Comparison of ENCODE assay signal across 20 cellular contexts in the genomic region with DNA sequence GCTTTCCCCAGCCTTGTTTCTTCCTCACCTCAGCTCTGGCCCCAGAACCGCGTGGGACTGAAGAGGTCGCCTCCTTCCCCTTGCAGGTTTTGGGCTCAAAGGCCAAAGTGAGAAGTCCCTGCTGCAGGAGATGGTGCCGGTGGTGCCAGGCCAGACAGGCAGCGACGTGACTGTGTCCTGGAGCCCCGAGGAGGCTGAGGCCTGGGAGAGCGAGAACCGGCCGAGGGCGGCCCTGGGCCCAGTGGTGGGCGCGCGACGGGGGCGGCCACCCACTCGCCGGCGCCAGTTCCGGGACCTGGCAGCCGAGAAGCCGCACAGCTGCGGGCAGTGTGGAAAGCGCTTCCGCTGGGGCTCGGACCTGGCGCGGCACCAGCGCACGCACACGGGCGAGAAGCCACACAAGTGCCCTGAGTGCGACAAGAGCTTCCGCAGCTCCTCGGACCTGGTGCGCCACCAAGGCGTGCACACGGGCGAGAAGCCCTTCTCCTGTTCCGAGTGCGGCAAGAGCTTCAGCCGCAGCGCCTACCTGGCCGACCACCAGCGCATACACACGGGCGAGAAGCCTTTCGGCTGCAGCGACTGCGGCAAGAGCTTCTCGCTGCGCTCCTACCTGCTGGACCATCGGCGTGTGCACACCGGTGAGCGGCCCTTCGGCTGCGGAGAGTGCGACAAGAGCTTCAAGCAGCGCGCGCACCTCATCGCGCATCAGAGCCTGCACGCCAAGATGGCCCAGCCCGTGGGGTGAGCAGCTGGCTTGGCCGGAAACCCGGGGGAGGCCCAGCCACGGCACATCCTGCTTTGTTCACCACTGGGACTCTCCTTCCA. TPM values are rescaled to one million over a fixed set of nuclear protein-coding genes. Genes with fewer than 3 reads are reported as not detected.
DNase-seq lines count a peak whose midpoint lies in the region; ATAC-seq and TF ChIP-seq lines count a peak whose summit lies in the region.
"Had no signal": no experiment of that assay in that cellular context is flagged by ENCODE, and none has a peak within 500 bp of the region (broad histone marks: within the 10 kb centered on the region; RNA-seq: fewer than 3 reads in every experiment).

No MANE protein-coding gene starts in this region.

- H3K36me3 ChIP-seq in heart right ventricle (peaks cover 0 to 67% (median 27%) of the 10 kb centered on the region in 9 donors), upper lobe of right lung (peaks cover 27% of the 10 kb centered on the region), MM.1S (replicated peaks; ENCODE audit: insufficient read depth, low read length) (no peaks in the 10 kb centered on the region)

- H3K9me3 ChIP-seq in heart right ventricle (no peaks in the 10 kb centered on the region), upper lobe of right lung (no peaks in the 10 kb centered on the region), MM.1S (replicated peaks; ENCODE audit: insufficient read depth, low read length) (no peaks in the 10 kb centered on the region)
- H3K9me3 ChIP-seq: HAP-1 had no signal

- no peaks in the 10 kb centered on the region for H3K27me3 ChIP-seq in heart right ventricle
- H3K27me3 ChIP-seq in upper lobe of right lung, result no peaks in the 10 kb centered on the region
- peaks cover 18% of the 10 kb centered on the region for H3K27me3 ChIP-seq in MM.1S (replicated peaks; ENCODE audit: insufficient read depth, low read length)

- no peak overlapping the region for H2AFZ ChIP-seq in MM.1S (ENCODE audit: low read length)

- H3K9me2 ChIP-seq in MM.1S (replicated peaks; ENCODE audit: insufficient read depth, low read length), result no peaks in the 10 kb centered on the region

- H3K27ac ChIP-seq in heart right ventricle (no peak overlapping the region), upper lobe of right lung (no peak overlapping the region), caudate nucleus (ENCODE audit: low read depth, low read length) (no peak overlapping the region), MM.1S (ENCODE audit: low read length) (no peak overlapping the region)
- H3K27ac ChIP-seq: 22Rv1 had no signal

- intact Hi-C loops in Right ventricle myocardium inferior (cut with DNase I) (no loop called here), heart right ventricle (cut with DNase I) (no loop called here), upper lobe of right lung (cut with DNase I) (no loop called here)

- no peak overlapping the region for H3K4me2 ChIP-seq in MM.1S (ENCODE audit: low read depth, low read length)

- H3K4me3 ChIP-seq in heart right ventricle (no peak overlapping the region), upper lobe of right lung (no peak overlapping the region), MM.1S (ENCODE audit: low read length) (no peak overlapping the region)
- H3K4me3 ChIP-seq: HAP-1 had no signal

- no peak for TF ChIP-seq CTCF in heart right ventricle (IDR thresholded peaks at IDR 0.05)
- TF ChIP-seq CTCF in chondrocyte (IDR thresholded peaks at IDR 0.05), result no peak
- TF ChIP-seq CTCF in osteocyte (IDR thresholded peaks at IDR 0.05), result no peak
- no peak for TF ChIP-seq CTCF in upper lobe of right lung (IDR thresholded peaks at IDR 0.05)
- no peak for TF ChIP-seq CTCF in MM.1S (IDR thresholded peaks at IDR 0.05; ENCODE audit: low read length)

- DNase-seq in Right ventricle myocardium inferior (ENCODE audit: missing footprints) (peak; percentile 42), heart right ventricle (no peak), chondrocyte (ENCODE audit: low spot score) (peak; percentile 86), osteocyte (ENCODE audit: extremely low spot score, unreplicated experiment) (peak; percentile 81), upper lobe of right lung (peak; percentile 63), caudate nucleus (lab: John Stamatoyannopoulos, UW) (no peak), NCI-H1436 treated with DMSO at 0.1 percent for 48 hours (lab: John Stamatoyannopoulos, UW) (no peak), MM.1S (no peak)
- DNase-seq: CD8-positive, alpha-beta T cell; COR-L47; DMS153; DMS79 treated with DMSO at 0.1 percent for 48 hours; EL; GOT3 had no signal

- no peaks in the 10 kb centered on the region for H3K9me3 Mint-ChIP-seq in chondrocyte (ENCODE audit: low read depth)
- H3K9me3 Mint-ChIP-seq in osteocyte (ENCODE audit: unreplicated experiment), result no peaks in the 10 kb centered on the region
- H3K9me3 Mint-ChIP-seq: CD14-positive monocyte; CD8-positive, alpha-beta T cell had no signal

- no peaks in the 10 kb centered on the region for H3K79me2 ChIP-seq in MM.1S (ENCODE audit: low read length)

- H3F3A ChIP-seq in MM.1S (ENCODE audit: insufficient read depth, low read length), result no peaks in the 10 kb centered on the region

- no peak for ATAC-seq in Right ventricle myocardium inferior
- no peak for ATAC-seq in heart right ventricle
- no peak for ATAC-seq in upper lobe of right lung
- ATAC-seq: CD8-positive, alpha-beta T cell had no signal

- H4K20me1 ChIP-seq in MM.1S (ENCODE audit: insufficient read depth, low read length), result no peaks in the 10 kb centered on the region

- H3K4me1 Mint-ChIP-seq in chondrocyte (ENCODE audit: low read depth), result peaks cover 8% of the 10 kb centered on the region
- H3K4me1 Mint-ChIP-seq in osteocyte (ENCODE audit: unreplicated experiment), result peaks cover 6% of the 10 kb centered on the region

- no peak overlapping the region for H3K9ac ChIP-seq in MM.1S (ENCODE audit: low read length)

- no peak overlapping the region for H3K27ac Mint-ChIP-seq in chondrocyte (ENCODE audit: unreplicated experiment)
- no peak overlapping the region for H3K27ac Mint-ChIP-seq in osteocyte (ENCODE audit: unreplicated experiment)
- H3K27ac Mint-ChIP-seq: CD14-positive monocyte; CD8-positive, alpha-beta T cell had no signal

- H3K27me3 Mint-ChIP-seq in chondrocyte (ENCODE audit: low read depth), result no peaks in the 10 kb centered on the region
- H3K27me3 Mint-ChIP-seq in osteocyte (ENCODE audit: unreplicated experiment), result no peaks in the 10 kb centered on the region

- WGBS in heart right ventricle, 2 donors, result 94 to 95% methylated on average over 69 of the region's 69 CpGs

- H3K36me3 Mint-ChIP-seq in chondrocyte (ENCODE audit: low read depth) (peaks cover 11% of the 10 kb centered on the region), osteocyte (ENCODE audit: unreplicated experiment) (peaks cover 17% of the 10 kb centered on the region)

- no peak overlapping the region for H3K4me3 Mint-ChIP-seq in chondrocyte (ENCODE audit: unreplicated experiment)
- no peak overlapping the region for H3K4me3 Mint-ChIP-seq in osteocyte (ENCODE audit: unreplicated experiment)
- H3K4me3 Mint-ChIP-seq: CD14-positive monocyte; CD8-positive, alpha-beta T cell had no signal

- H3K4me1 ChIP-seq in heart right ventricle (peaks cover 3 to 37% (median 22%) of the 10 kb centered on the region in 9 donors), upper lobe of right lung (peaks cover 7% of the 10 kb centered on the region), MM.1S (ENCODE audit: low read length) (no peaks in the 10 kb centered on the region)
- H3K4me1 ChIP-seq: HAP-1 had no signal

RNA-seq across cellular contexts. Expression of a gene that starts 6.0 kb away (rescaled TPM):
- 6.2 TPM for total RNA-seq in Right ventricle myocardium inferior
- total RNA-seq in heart right ventricle, result 1 to 10 TPM; 5.9 to 9.2 (median 7.7) TPM
- polyA plus RNA-seq in heart right ventricle, result 10 to 100 TPM in 1 of 2 donors, 1 to 10 TPM in 1; 6.9 to 10.1 TPM
- total RNA-seq in chondrocyte, result 10.6 to 13.0 TPM (median 10.8 TPM) in 3 replicates
- 13.4 and 14.3 TPM in 2 replicates for total RNA-seq in osteocyte
- total RNA-seq in upper lobe of right lung, result 9.1 TPM

RNA-seq across cellular contexts. Expression of a gene that starts 28.4 kb away (rescaled TPM):
- total RNA-seq in Right ventricle myocardium inferior, result 7.4 TPM
- 1 to 10 TPM; 5.8 to 9.0 (median 7.6) TPM for total RNA-seq in heart right ventricle
- 10 to 100 TPM; 13.8 to 26.9 TPM for polyA plus RNA-seq in heart right ventricle
- 12.9 to 13.7 TPM (median 13.2 TPM) in 3 replicates for total RNA-seq in chondrocyte
- 14.8 and 15.9 TPM in 2 replicates for total RNA-seq in osteocyte
- total RNA-seq in upper lobe of right lung, result 11.7 TPM
- total RNA-seq: CD8-positive, alpha-beta T cell had no signal

RNA-seq across cellular contexts. Expression of a gene that starts 41.7 kb away (rescaled TPM):
- total RNA-seq in Right ventricle myocardium inferior (not detected), heart right ventricle (not detected), chondrocyte (not detected in 3 replicates), osteocyte (not detected in 2 replicates), upper lobe of right lung (not detected)
- polyA plus RNA-seq in heart right ventricle, result under 1 TPM; 0.01 to 0.07 TPM
- total RNA-seq: A673, HT1080 had no signal
- polyA plus RNA-seq: BJ, CD14-positive monocyte had no signal

RNA-seq across cellular contexts. Expression of a gene that starts 47.2 kb away (rescaled TPM):
- total RNA-seq in Right ventricle myocardium inferior, result not detected
- not detected for total RNA-seq in heart right ventricle
- polyA plus RNA-seq in heart right ventricle, result not detected
- 0.37 to 0.38 TPM in 2 of 3 replicates, not detected in the other for total RNA-seq in chondrocyte
- total RNA-seq in osteocyte, result not detected in 2 replicates
- not detected for total RNA-seq in upper lobe of right lung
- total RNA-seq: A673; CD8-positive, alpha-beta T cell; HT1080 had no signal
- polyA plus RNA-seq: CD14-positive monocyte had no signal

Comparison
In these comparisons a context has a peak if more than half of its experiments do, and no peak if none do; other contexts are left out.
1. DNase-seq: peak in Right ventricle myocardium inferior (single experiment), chondrocyte (single experiment), osteocyte (single experiment) and upper lobe of right lung (single experiment); none in heart right ventricle (0 of 2), caudate nucleus (0 of 61), NCI-H1436 treated with DMSO at 0.1 percent for 48 hours (single experiment) and MM.1S (single experiment).